ENCODE assay signal across 16 cellular contexts in genomic region chr5:178277866-178278265, GRCh38.
"Had no signal": no experiment of that assay in that cellular context is flagged by ENCODE, and none has a peak within 500 bp of the region (broad histone marks: within the 10 kb centered on the region; RNA-seq: fewer than 3 reads in every experiment).

No MANE protein-coding gene starts in this region.

- H3K9me3 Mint-ChIP-seq: activated T-cell treated with anti-CD3 and anti-CD28 coated beads, Interleukin-2, amount 50 U/mL, for 4 hours; activated T-helper 2 cell treated with anti-CD3 and anti-CD28 coated beads, Interferon-gamma antibody, Interleukin-2, Interleukin-4, amounts not matched to agents 10 μg/mL and 5 μg/mL and 100 μg/mL, durations not matched to agents 14 hours and 24 hours and 36 hours; natural killer cell treated with Interleukin-12 subunit alpha and Interleukin-12 subunit beta and Interleukin-15 and Interleukin-18, amount 100 ng/mL, for 72 hours had no signal

- H3K4me1 ChIP-seq: uterus had no signal

- H3K9me3 ChIP-seq: uterus had no signal

- H3K27ac ChIP-seq: left lung, uterus, VCaP had no signal

- H3K4me3 ChIP-seq: left lung, smooth muscle cell, uterus had no signal

- H3K36me3 ChIP-seq: left lung, uterus had no signal

- H3K27me3 Mint-ChIP-seq: activated naive CD8-positive, alpha-beta T cell had no signal

- DNase-seq: activated CD4-positive, alpha-beta T cell treated with anti-CD3 and anti-CD28 coated beads for 1 hour; activated CD8-positive, alpha-beta memory T cell treated with anti-CD3 and anti-CD28 coated beads, Interleukin-2, amount 50 U/mL, for 48 hours; activated naive CD4-positive, alpha-beta T cell; activated T-cell treated with anti-CD3 and anti-CD28 coated beads, Interleukin-2, amount 50 U/mL, for 4 hours; amniotic stem cell; stimulated activated CD4-positive, alpha-beta T cell treated with anti-CD3 and anti-CD28 coated beads, Interleukin-15, amount 100 ng/mL, for 24 hours; stimulated activated naive B cell treated with anti-CD40 and anti-IgM and Interleukin-4, amounts not matched to agents 10 μg/mL and 1 μg/mL and 100 μg/mL, for 72 hours; trophoblast cell; uterus had no signal

- H3K27me3 ChIP-seq: uterus had no signal

- H3K27ac Mint-ChIP-seq: activated naive CD8-positive, alpha-beta T cell; activated T-helper 2 cell treated with anti-CD3 and anti-CD28 coated beads, Interferon-gamma antibody, Interleukin-2, Interleukin-4, amounts not matched to agents 10 μg/mL and 5 μg/mL and 100 μg/mL, durations not matched to agents 14 hours and 24 hours and 36 hours; natural killer cell treated with Interleukin-12 subunit alpha and Interleukin-12 subunit beta and Interleukin-15 and Interleukin-18, amount 100 ng/mL, for 72 hours; stimulated activated naive B cell treated with anti-CD40 and anti-IgM and Interleukin-4, amounts not matched to agents 10 μg/mL and 1 μg/mL and 100 μg/mL, for 72 hours had no signal

- H3K4me3 Mint-ChIP-seq: activated naive CD8-positive, alpha-beta T cell; activated T-cell treated with anti-CD3 and anti-CD28 coated beads, Interleukin-2, amount 50 U/mL, for 4 hours; natural killer cell treated with Interleukin-12 subunit alpha and Interleukin-12 subunit beta and Interleukin-15 and Interleukin-18, amount 100 ng/mL, for 72 hours; stimulated activated naive B cell treated with anti-CD40 and anti-IgM and Interleukin-4, amounts not matched to agents 10 μg/mL and 1 μg/mL and 100 μg/mL, for 72 hours had no signal

- H3K36me3 Mint-ChIP-seq: activated naive CD8-positive, alpha-beta T cell; natural killer cell treated with Interleukin-12 subunit alpha and Interleukin-12 subunit beta and Interleukin-15 and Interleukin-18, amount 100 ng/mL, for 72 hours; stimulated activated naive B cell treated with anti-CD40 and anti-IgM and Interleukin-4, amounts not matched to agents 10 μg/mL and 1 μg/mL and 100 μg/mL, for 72 hours had no signal

- H3K4me2 ChIP-seq: smooth muscle cell had no signal

- ATAC-seq: activated T-cell treated with anti-CD3 and anti-CD28 coated beads, Interleukin-2, amount 50 U/mL, for 4 hours; left lung; natural killer cell treated with Interleukin-12 subunit alpha and Interleukin-12 subunit beta and Interleukin-15 and Interleukin-18, amount 100 ng/mL, for 72 hours; sciatic nerve; stimulated activated naive B cell treated with anti-CD40 and anti-IgM and Interleukin-4, amounts not matched to agents 10 μg/mL and 1 μg/mL and 100 μg/mL, for 72 hours had no signal
